Comparison of ENCODE assay signal across 37 cellular contexts in genomic region chr4:169464080-169464479, GRCh38.
"Had no signal": no experiment of that assay in that cellular context is flagged by ENCODE, and none has a peak within 500 bp of the region (broad histone marks: within the 10 kb centered on the region; RNA-seq: fewer than 3 reads in every experiment).

No MANE protein-coding gene starts in this region.

- FAIRE-seq: bronchial epithelial cell, TTC549 had no signal

- H3K27ac ChIP-seq: adrenal gland, ascending aorta, cardiac muscle cell, WERI-Rb-1 had no signal

- H3K27ac Mint-ChIP-seq: activated CD4-positive, alpha-beta memory T cell treated with anti-CD3 and anti-CD28 coated beads, Interleukin-2, amount 10 ng/mL, durations not matched to agents 7 days and 5 days; activated CD4-positive, alpha-beta T cell treated with anti-CD3 and anti-CD28 coated beads for 36 hours; activated CD4-positive, alpha-beta T cell treated with anti-CD3 and anti-CD28 coated beads, Interleukin-2, amount 10 ng/mL, durations not matched to agents 7 days and 5 days; activated CD8-positive, alpha-beta memory T cell treated with anti-CD3 and anti-CD28 coated beads, Interleukin-2, amount 10 ng/mL, durations not matched to agents 7 days and 5 days; activated CD8-positive, alpha-beta T cell treated with anti-CD3 and anti-CD28 coated beads, Interleukin-2, amount 10 ng/mL, durations not matched to agents 7 days and 5 days; activated naive CD4-positive, alpha-beta T cell treated with anti-CD3 and anti-CD28 coated beads, Interleukin-2, amount 50 U/mL, for 72 hours; activated naive CD8-positive, alpha-beta T cell treated with anti-CD3 and anti-CD28 coated beads for 36 hours; activated T-cell treated with anti-CD3 and anti-CD28 coated beads, Interleukin-2, amount 50 U/mL, for 24 hours; activated T-helper 2 cell treated with anti-CD3 and anti-CD28 coated beads, Interferon-gamma antibody, Interleukin-2, Interleukin-4, amounts not matched to agents 10 μg/mL and 5 μg/mL and 100 μg/mL, durations not matched to agents 14 hours and 24 hours and 36 hours; brain; T-helper 1 cell treated with Interleukin-12 subunit alpha and Interleukin-12 subunit beta and Interleukin-4 antibody, amounts not matched to agents 30 μg/mL and 1 μg/mL, for 36 hours; T-helper 2 cell treated with Interferon-gamma antibody and Interleukin-4, amounts not matched to agents 5 μg/mL and 100 μg/mL, for 36 hours; WTC11 had no signal

- H3K36me3 ChIP-seq: adrenal gland, cardiac muscle cell, WERI-Rb-1 had no signal

- H3K27me3 Mint-ChIP-seq: activated CD4-positive, alpha-beta memory T cell treated with anti-CD3 and anti-CD28 coated beads, Interleukin-2, amount 10 ng/mL, durations not matched to agents 7 days and 5 days; activated CD4-positive, alpha-beta T cell treated with anti-CD3 and anti-CD28 coated beads for 36 hours; activated CD4-positive, alpha-beta T cell treated with anti-CD3 and anti-CD28 coated beads, Interleukin-2, amount 10 ng/mL, durations not matched to agents 7 days and 5 days; activated CD8-positive, alpha-beta memory T cell treated with anti-CD3 and anti-CD28 coated beads, Interleukin-2, amount 10 ng/mL, durations not matched to agents 7 days and 5 days; activated naive CD8-positive, alpha-beta T cell treated with anti-CD3 and anti-CD28 coated beads for 36 hours; activated T-cell treated with anti-CD3 and anti-CD28 coated beads, Interleukin-2, amount 50 U/mL, for 24 hours; brain; central memory CD8-positive, alpha-beta T cell had no signal

- H3K4me1 Mint-ChIP-seq: activated CD4-positive, alpha-beta memory T cell treated with anti-CD3 and anti-CD28 coated beads, Interleukin-2, amount 10 ng/mL, durations not matched to agents 7 days and 5 days; activated CD4-positive, alpha-beta T cell treated with anti-CD3 and anti-CD28 coated beads for 36 hours; activated CD4-positive, alpha-beta T cell treated with anti-CD3 and anti-CD28 coated beads, Interleukin-2, amount 10 ng/mL, durations not matched to agents 7 days and 5 days; activated CD8-positive, alpha-beta memory T cell treated with anti-CD3 and anti-CD28 coated beads, Interleukin-2, amount 10 ng/mL, durations not matched to agents 7 days and 5 days; activated naive CD8-positive, alpha-beta T cell treated with anti-CD3 and anti-CD28 coated beads for 36 hours; brain; central memory CD8-positive, alpha-beta T cell; WTC11 had no signal

- H3K4me3 Mint-ChIP-seq: activated CD4-positive, alpha-beta memory T cell treated with anti-CD3 and anti-CD28 coated beads, Interleukin-2, amount 10 ng/mL, durations not matched to agents 7 days and 5 days; activated CD4-positive, alpha-beta T cell treated with anti-CD3 and anti-CD28 coated beads for 36 hours; activated CD4-positive, alpha-beta T cell treated with anti-CD3 and anti-CD28 coated beads, Interleukin-2, amount 10 ng/mL, durations not matched to agents 7 days and 5 days; activated CD8-positive, alpha-beta memory T cell treated with anti-CD3 and anti-CD28 coated beads, Interleukin-2, amount 10 ng/mL, durations not matched to agents 7 days and 5 days; activated CD8-positive, alpha-beta T cell treated with anti-CD3 and anti-CD28 coated beads, Interleukin-2, amount 10 ng/mL, durations not matched to agents 7 days and 5 days; activated naive CD8-positive, alpha-beta T cell treated with anti-CD3 and anti-CD28 coated beads for 36 hours; activated T-cell treated with anti-CD3 and anti-CD28 coated beads, Interleukin-2, amount 50 U/mL, for 24 hours; brain; central memory CD8-positive, alpha-beta T cell; T-helper 1 cell treated with Interleukin-12 subunit alpha and Interleukin-12 subunit beta and Interleukin-4 antibody, amounts not matched to agents 30 μg/mL and 1 μg/mL, for 36 hours; T-helper 2 cell treated with Interferon-gamma antibody and Interleukin-4, amounts not matched to agents 5 μg/mL and 100 μg/mL, for 36 hours; WTC11 had no signal

- H3K4me1 ChIP-seq: adrenal gland, ascending aorta had no signal

- H3K9me3 ChIP-seq: adrenal gland, ascending aorta had no signal

- H3K4me3 ChIP-seq: adrenal gland, ascending aorta, cardiac muscle cell had no signal

- DNase-seq: activated CD4-positive, alpha-beta memory T cell treated with anti-CD3 and anti-CD28 coated beads, Interleukin-2, amount 10 ng/mL, durations not matched to agents 7 days and 5 days; activated CD4-positive, alpha-beta T cell treated with anti-CD3 and anti-CD28 coated beads for 1 hour; activated CD4-positive, alpha-beta T cell treated with anti-CD3 and anti-CD28 coated beads for 36 hours; activated CD4-positive, alpha-beta T cell treated with anti-CD3 and anti-CD28 coated beads for 48 hours; activated CD4-positive, alpha-beta T cell treated with anti-CD3 and anti-CD28 coated beads, Interleukin-2, amount 10 ng/mL, durations not matched to agents 7 days and 5 days; activated CD4-positive, alpha-beta T cell treated with anti-CD3 and anti-CD28 coated beads, Interleukin-2, amount 50 U/mL, for 48 hours; activated CD4-positive, CD25-positive, alpha-beta regulatory T cell; activated CD8-positive, alpha-beta memory T cell treated with anti-CD3 and anti-CD28 coated beads for 24 hours; activated CD8-positive, alpha-beta memory T cell treated with anti-CD3 and anti-CD28 coated beads, Interleukin-2, amount 10 ng/mL, durations not matched to agents 7 days and 5 days; activated CD8-positive, alpha-beta memory T cell treated with anti-CD3 and anti-CD28 coated beads, Interleukin-2, amount 50 U/mL, for 48 hours; activated CD8-positive, alpha-beta T cell treated with anti-CD3 and anti-CD28 coated beads, Interleukin-2, amount 10 ng/mL, durations not matched to agents 7 days and 5 days; activated effector memory CD4-positive, alpha-beta T cell treated with Interleukin-2 at 50 U/mL for 16 hours; activated gamma-delta T cell; activated naive CD4-positive, alpha-beta T cell treated with anti-CD3 and anti-CD28 coated beads, Interleukin-2, amount 50 U/mL, for 16 hours; activated naive CD4-positive, alpha-beta T cell treated with Interleukin-2 at 50 U/mL for 16 hours; activated naive CD8-positive, alpha-beta T cell treated with anti-CD3 and anti-CD28 coated beads for 36 hours; activated T-cell treated with anti-CD3 and anti-CD28 coated beads, Interleukin-2, amount 50 U/mL, for 24 hours; activated T-cell treated with anti-CD3 and anti-CD28 coated beads, Interleukin-2, amount 50 U/mL, for 48 hours; adrenal gland; amygdala; anterior cingulate cortex; cerebellar nuclear complex; T-helper 1 cell; T-helper 2 cell; T-helper 9 cell; WERI-Rb-1 had no signal
